Comparison of ENCODE assay signal across 18 cellular contexts in genomic region chr22:26968873-26969272, GRCh38.
DNase-seq lines count a peak whose midpoint lies in the region; ATAC-seq and TF ChIP-seq lines count a peak whose summit lies in the region.
"Had no signal": no experiment of that assay in that cellular context is flagged by ENCODE, and none has a peak within 500 bp of the region (broad histone marks: within the 10 kb centered on the region; RNA-seq: fewer than 3 reads in every experiment).

No MANE protein-coding gene starts in this region.

- no peaks in the 10 kb centered on the region for H3K36me3 ChIP-seq in MG63

- H3K4me3 ChIP-seq in MG63 (no peak overlapping the region), fibroblast of the aortic adventitia (ENCODE audit: low read depth, low read length) (no peak overlapping the region)
- H3K4me3 ChIP-seq: SK-N-MC had no signal

- DNase-seq in AG20443 (ENCODE audit: low spot score) = peak; percentile 32
- peak; percentile 31 for DNase-seq in MG63
- DNase-seq in fibroblast of the aortic adventitia (ENCODE audit: low read depth) = peak; percentile 9
- DNase-seq in stromal cell of bone marrow (ENCODE audit: low read depth) = peak; percentile 19
- no peak for DNase-seq in medulla oblongata (ENCODE audit: extremely low spot score)
- DNase-seq in pons (ENCODE audit: low spot score) = no peak
- DNase-seq: Caco-2; CD4-positive, alpha-beta T cell; GDM1; GOT3; NCI-H1417 treated with DMSO at 0.1 percent for 48 hours; NCI-H187 treated with DMSO at 0.1 percent for 48 hours; NCI-H226; NCI-H524 treated with DMSO at 0.1 percent for 48 hours; SHP77 had no signal

- no peaks in the 10 kb centered on the region for H3K9me3 ChIP-seq in MG63
- H3K9me3 ChIP-seq: Caco-2 had no signal

- TF ChIP-seq CTCF in fibroblast of the aortic adventitia (IDR thresholded peaks at IDR 0.05; ENCODE audit: insufficient read depth, low read length) = no peak

- no peaks in the 10 kb centered on the region for H3K27me3 ChIP-seq in MG63

- ATAC-seq in HG03565 (IDR thresholded peaks at IDR 0.05; ENCODE audit: unreplicated experiment) = no peak
- ATAC-seq: HCT116 had no signal

Comparison
In these comparisons a context has a peak if more than half of its experiments do, and no peak if none do; other contexts are left out.
1. DNase-seq: peak in AG20443 (single experiment), MG63 (single experiment), fibroblast of the aortic adventitia (single experiment) and stromal cell of bone marrow (single experiment); none in medulla oblongata (single experiment) and pons (single experiment).